ENCODE assay signal across 1 cellular context in the genomic region with DNA sequence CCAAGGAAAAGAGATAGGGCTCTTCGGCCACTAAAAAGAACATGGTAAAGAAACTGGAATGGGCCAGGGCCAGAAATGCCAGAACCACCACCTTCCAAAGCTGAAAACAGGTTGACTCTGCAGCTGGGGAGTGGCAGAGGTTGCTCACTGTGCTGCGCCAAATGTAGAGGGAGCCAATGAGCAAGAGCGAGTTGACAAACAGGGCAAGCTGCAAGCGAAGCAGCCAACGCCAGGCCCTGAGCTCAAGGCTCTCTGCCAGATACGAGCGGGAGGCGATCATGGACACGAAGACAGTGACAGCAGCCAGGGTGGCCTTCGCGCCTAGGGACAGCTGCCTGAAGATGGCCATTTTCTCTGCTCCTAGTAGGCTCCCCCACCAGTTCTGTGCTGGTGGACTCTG.
TF ChIP-seq lines count a peak whose summit lies in the region.

No MANE protein-coding gene starts in this region.

TF ChIP-seq in K562, 482 proteins besides CTCF, POLR2A, EP300 and RAD21 (continued from another document):
- TF ChIP-seq, protein P1, sequence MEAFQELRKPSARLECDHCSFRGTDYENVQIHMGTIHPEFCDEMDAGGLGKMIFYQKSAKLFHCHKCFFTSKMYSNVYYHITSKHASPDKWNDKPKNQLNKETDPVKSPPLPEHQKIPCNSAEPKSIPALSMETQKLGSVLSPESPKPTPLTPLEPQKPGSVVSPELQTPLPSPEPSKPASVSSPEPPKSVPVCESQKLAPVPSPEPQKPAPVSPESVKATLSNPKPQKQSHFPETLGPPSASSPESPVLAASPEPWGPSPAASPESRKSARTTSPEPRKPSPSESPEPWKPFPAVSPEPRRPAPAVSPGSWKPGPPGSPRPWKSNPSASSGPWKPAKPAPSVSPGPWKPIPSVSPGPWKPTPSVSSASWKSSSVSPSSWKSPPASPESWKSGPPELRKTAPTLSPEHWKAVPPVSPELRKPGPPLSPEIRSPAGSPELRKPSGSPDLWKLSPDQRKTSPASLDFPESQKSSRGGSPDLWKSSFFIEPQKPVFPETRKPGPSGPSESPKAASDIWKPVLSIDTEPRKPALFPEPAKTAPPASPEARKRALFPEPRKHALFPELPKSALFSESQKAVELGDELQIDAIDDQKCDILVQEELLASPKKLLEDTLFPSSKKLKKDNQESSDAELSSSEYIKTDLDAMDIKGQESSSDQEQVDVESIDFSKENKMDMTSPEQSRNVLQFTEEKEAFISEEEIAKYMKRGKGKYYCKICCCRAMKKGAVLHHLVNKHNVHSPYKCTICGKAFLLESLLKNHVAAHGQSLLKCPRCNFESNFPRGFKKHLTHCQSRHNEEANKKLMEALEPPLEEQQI (IDR thresholded peaks at IDR 0.05): peak; percentile 20; the same call in 1 of the 2 replicates
